Comparison of ENCODE assay signal across 9 cellular contexts in genomic region chr5:74765929-74766328, GRCh38. TPM values are rescaled to one million over a fixed set of nuclear protein-coding genes. Genes with fewer than 3 reads are reported as not detected.
DNase-seq lines count a peak whose midpoint lies in the region; ATAC-seq and TF ChIP-seq lines count a peak whose summit lies in the region.
"Had no signal": no experiment of that assay in that cellular context is flagged by ENCODE, and none has a peak within 500 bp of the region (broad histone marks: within the 10 kb centered on the region; RNA-seq: fewer than 3 reads in every experiment).

No MANE protein-coding gene starts in this region.

- peaks cover 38% of the 10 kb centered on the region for H3K4me1 Mint-ChIP-seq in activated naive CD4-positive, alpha-beta T cell treated with anti-CD3 and anti-CD28 coated beads, Interleukin-2, amount 10 ng/mL, durations not matched to agents 7 days and 5 days

- H3K27me3 ChIP-seq in lower lobe of right lung (ENCODE audit: low read depth) (no peaks in the 10 kb centered on the region), transverse colon (no peaks in the 10 kb centered on the region)

- intact Hi-C loops in lower lobe of right lung (cut with DNase I), result no loop called here
- intact Hi-C loops in transverse colon (cut with DNase I; ENCODE audit: low total_unique reads), result no loop called here

- no peaks in the 10 kb centered on the region for H3K27me3 Mint-ChIP-seq in activated naive CD4-positive, alpha-beta T cell treated with anti-CD3 and anti-CD28 coated beads, Interleukin-2, amount 10 ng/mL, durations not matched to agents 7 days and 5 days

- no peak overlapping the region for H3K27ac Mint-ChIP-seq in activated naive CD4-positive, alpha-beta T cell treated with anti-CD3 and anti-CD28 coated beads, Interleukin-2, amount 10 ng/mL, durations not matched to agents 7 days and 5 days

- H3K4me1 ChIP-seq in lower lobe of right lung (peaks cover 41% of the 10 kb centered on the region), transverse colon (peaks cover 18 to 33% (median 23%) of the 10 kb centered on the region in 4 donors)

- TF ChIP-seq EP300 in transverse colon (IDR thresholded peaks at IDR 0.05; ENCODE audit: low read depth), result no peak

- H3K36me3 ChIP-seq in lower lobe of right lung (peaks cover 47% of the 10 kb centered on the region), transverse colon (peaks cover 0 to 26% (median 8%) of the 10 kb centered on the region in 4 donors)

- TF ChIP-seq POLR2A in transverse colon (IDR thresholded peaks at IDR 0.05), result no peak

- no peaks in the 10 kb centered on the region for H3K9me3 Mint-ChIP-seq in activated naive CD4-positive, alpha-beta T cell treated with anti-CD3 and anti-CD28 coated beads, Interleukin-2, amount 10 ng/mL, durations not matched to agents 7 days and 5 days

- TF ChIP-seq CTCF in astrocyte of the cerebellum (IDR thresholded peaks at IDR 0.05; ENCODE audit: low read depth, low read length, missing control alignments), result no peak
- TF ChIP-seq CTCF in lower lobe of right lung (IDR thresholded peaks at IDR 0.05), result no peak
- TF ChIP-seq CTCF in transverse colon (IDR thresholded peaks at IDR 0.05), result no peak

- H3K9me3 ChIP-seq in lower lobe of right lung (no peaks in the 10 kb centered on the region), transverse colon (no peaks in the 10 kb centered on the region)

- ATAC-seq in lower lobe of right lung, result no peak
- ATAC-seq in HG03354 (IDR thresholded peaks at IDR 0.05; ENCODE audit: poor library complexity, severe bottlenecking, unreplicated experiment), result no peak
- no peak for ATAC-seq in GM21529 (IDR thresholded peaks at IDR 0.05; ENCODE audit: unreplicated experiment)

- in situ Hi-C loops in astrocyte of the cerebellum (cut with HindIII; ENCODE audit: low sequenced_read_pairs) (no loop called here), transverse colon (cut with MboI; ENCODE audit: low pct_ligation_motif_present in 1 of 4, low pct_unique_long_range_greater_than_20kb in 1 of 4, low sequenced_read_pairs in 3 of 4) (no loop called here)

- H3K27ac ChIP-seq in lower lobe of right lung, result no peak overlapping the region
- H3K27ac ChIP-seq in transverse colon, result peak overlapping the region; percentile 84 to 88 (median 87)

- peak overlapping the region; percentile 86 for H3K4me3 Mint-ChIP-seq in activated naive CD4-positive, alpha-beta T cell treated with anti-CD3 and anti-CD28 coated beads, Interleukin-2, amount 10 ng/mL, durations not matched to agents 7 days and 5 days

- 60 to 70% methylated on average over 12 to 27 of the region's 27 CpGs for WGBS in transverse colon (ENCODE audit: low coverage in 1 of 2), 2 donors

- no peak for DNase-seq in activated naive CD4-positive, alpha-beta T cell treated with anti-CD3 and anti-CD28 coated beads, Interleukin-2, amount 10 ng/mL, durations not matched to agents 7 days and 5 days
- no peak for DNase-seq in activated naive CD4-positive, alpha-beta T cell treated with Interleukin-2 at 50 U/mL for 16 hours
- DNase-seq in astrocyte of the cerebellum (ENCODE audit: low read depth) (no peak), lower lobe of right lung (no peak), transverse colon (no peak)
- DNase-seq in stimulated activated CD4-positive, alpha-beta T cell treated with anti-CD3 and anti-CD28 coated beads, Interleukin-4, amount 100 ng/mL, for 4 hours, result no peak
- DNase-seq: DMS79 had no signal

- H3K4me3 ChIP-seq in astrocyte of the cerebellum (ENCODE audit: low read depth, low read length) (peak overlapping the region; percentile 96), lower lobe of right lung (peak overlapping the region; percentile 99), transverse colon (peak overlapping the region; percentile 71 to 93 (median 84))

- H3K36me3 Mint-ChIP-seq in activated naive CD4-positive, alpha-beta T cell treated with anti-CD3 and anti-CD28 coated beads, Interleukin-2, amount 10 ng/mL, durations not matched to agents 7 days and 5 days, result peaks cover 28% of the 10 kb centered on the region

- CTCF ChIA-PET in activated naive CD4-positive, alpha-beta T cell treated with anti-CD3 and anti-CD28 coated beads, Interleukin-2, amount 10 ng/mL, durations not matched to agents 7 days and 5 days (lab: Charles Lee), result interaction anchor here (1.4 kb wide), 1 partner anchor 137 kb away, joined by 5 read pairs; no protein-coding TSS in a partner anchor

RNA-seq across cellular contexts. Expression of gene GFM2, which starts 1.0 kb away (rescaled TPM):
- total RNA-seq in lower lobe of right lung, result 19.8 TPM
- total RNA-seq in transverse colon, result 10 to 100 TPM; 19.3 to 27.0 (median 24.7) TPM

RNA-seq across cellular contexts. Expression of gene NSA2, which starts 1.1 kb away (rescaled TPM):
- total RNA-seq in lower lobe of right lung, result 51.7 TPM
- 10 to 100 TPM; 24.7 to 88.0 (median 37.4) TPM for total RNA-seq in transverse colon
